ENCODE assay signal across 20 cellular contexts in genomic region chr10:103480521-103480920, GRCh38. TPM values are rescaled to one million over a fixed set of nuclear protein-coding genes. Genes with fewer than 3 reads are reported as not detected.
DNase-seq lines count a peak whose midpoint lies in the region; ATAC-seq and TF ChIP-seq lines count a peak whose summit lies in the region.
"Had no signal": no experiment of that assay in that cellular context is flagged by ENCODE, and none has a peak within 500 bp of the region (broad histone marks: within the 10 kb centered on the region; RNA-seq: fewer than 3 reads in every experiment).

No MANE protein-coding gene starts in this region.

- no peaks in the 10 kb centered on the region for H3K4me1 ChIP-seq in right cardiac atrium (ENCODE audit: control insufficient read depth, insufficient read depth, low read length)
- H3K4me1 ChIP-seq: Caco-2 had no signal

- CTCF ChIA-PET in RWPE1 (lab: Yijun Ruan, JAX) = interaction anchor here (0.9 to 1.2 kb wide), 3 partner anchors 9 to 205 kb away, joined by 4 to 6 read pairs (median 4); no protein-coding TSS in a partner anchor
- CTCF ChIA-PET in activated CD8-positive, alpha-beta memory T cell treated with anti-CD3 and anti-CD28 coated beads, Interleukin-2, amount 10 ng/mL, durations not matched to agents 7 days and 5 days (lab: Charles Lee) = interaction anchor here (1.0 to 2.3 kb wide), 12 partner anchors 9 to 69 kb away, joined by 3 to 40 read pairs (median 5); partner anchors contain the start of gene CALHM2

- no peak for TF ChIP-seq CTCF in RWPE1 (conservative IDR thresholded peaks at IDR 0.05; ENCODE audit: low read depth)

- H3K9me3 Mint-ChIP-seq in activated CD8-positive, alpha-beta memory T cell treated with anti-CD3 and anti-CD28 coated beads, Interleukin-2, amount 10 ng/mL, durations not matched to agents 7 days and 5 days (ENCODE audit: low read depth) = no peaks in the 10 kb centered on the region
- H3K9me3 Mint-ChIP-seq: activated T-cell treated with anti-CD3 and anti-CD28 coated beads, Interleukin-2, amount 50 U/mL, for 72 hours had no signal

- no peak overlapping the region for H3K4me3 ChIP-seq in right cardiac atrium (ENCODE audit: low read length)

- H3K36me3 Mint-ChIP-seq in activated CD8-positive, alpha-beta memory T cell treated with anti-CD3 and anti-CD28 coated beads, Interleukin-2, amount 10 ng/mL, durations not matched to agents 7 days and 5 days = no peaks in the 10 kb centered on the region

- H3K9me3 ChIP-seq in right cardiac atrium (ENCODE audit: control insufficient read depth, low read length) = no peaks in the 10 kb centered on the region
- H3K9me3 ChIP-seq: Caco-2 had no signal

- ATAC-seq in right cardiac atrium (peak; percentile 25 to 30), Right ventricle myocardium inferior (no peak), HG03139 (IDR thresholded peaks at IDR 0.05; ENCODE audit: unreplicated experiment) (no peak)
- ATAC-seq in stimulated activated naive CD8-positive, alpha-beta T cell treated with anti-CD3 and anti-CD28 coated beads, Interleukin-15, Interleukin-2, amounts not matched to agents 100 U/mL and 50 U/mL, for 24 hours = no peak
- no peak for ATAC-seq in activated CD8-positive, alpha-beta memory T cell treated with anti-CD3 and anti-CD28 coated beads, Interleukin-2, amount 10 ng/mL, durations not matched to agents 7 days and 5 days
- ATAC-seq: activated T-cell treated with anti-CD3 and anti-CD28 coated beads, Interleukin-2, amount 50 U/mL, for 72 hours had no signal

- POLR2A ChIA-PET in RWPE1 (lab: Yijun Ruan, JAX; ENCODE audit: low non-redundant PET) = no interaction called here

- DNase-seq in right cardiac atrium = peak in 2 of 3 donors; percentile 48 to 60
- no peak for DNase-seq in Right ventricle myocardium inferior (ENCODE audit: missing footprints)
- no peak for DNase-seq in RWPE1 (ENCODE audit: low spot score)
- DNase-seq in hepatic stellate cell (ENCODE audit: low spot score) = peak; percentile 64
- DNase-seq in head of caudate nucleus = no peak
- no peak for DNase-seq in stimulated activated naive CD8-positive, alpha-beta T cell treated with anti-CD3 and anti-CD28 coated beads, Interleukin-15, Interleukin-2, amounts not matched to agents 100 U/mL and 50 U/mL, for 24 hours
- DNase-seq in activated CD8-positive, alpha-beta memory T cell treated with anti-CD3 and anti-CD28 coated beads, Interleukin-2, amount 10 ng/mL, durations not matched to agents 7 days and 5 days = no peak
- DNase-seq: activated CD4-positive, alpha-beta T cell treated with anti-CD3 and anti-CD28 coated beads, Interleukin-2, amount 50 U/mL, for 48 hours; activated T-cell treated with anti-CD3 and anti-CD28 coated beads, Interleukin-2, amount 50 U/mL, for 72 hours; Caco-2; central memory CD4-positive, alpha-beta T cell; effector memory CD4-positive, alpha-beta T cell; NCI-H2029; NCI-H524; stimulated activated CD4-positive, alpha-beta T cell treated with anti-CD3 and anti-CD28 coated beads, Interleukin-12 subunit alpha, Interleukin-12 subunit beta, amount 100 ng/mL, for 4 hours; stimulated activated naive CD4-positive, alpha-beta T cell treated with Interleukin-2 at 50 U/mL for 16 hours had no signal

- H3K27me3 ChIP-seq in right cardiac atrium (ENCODE audit: control insufficient read depth, insufficient read depth) = no peaks in the 10 kb centered on the region

- WGBS in right cardiac atrium = 68% methylated on average over 5 of the region's 5 CpGs

- intact Hi-C loops in right cardiac atrium (cut with DNase I) = loop anchor here in 1 of 4 donors (5.0 kb wide), 1 partner anchor 63 kb away; no protein-coding TSS in a partner anchor
- intact Hi-C loops in Right ventricle myocardium inferior (cut with DNase I) = no loop called here
- intact Hi-C loops in head of caudate nucleus (cut with DNase I) = no loop called here

- no peak overlapping the region for H3K4me3 Mint-ChIP-seq in activated CD8-positive, alpha-beta memory T cell treated with anti-CD3 and anti-CD28 coated beads, Interleukin-2, amount 10 ng/mL, durations not matched to agents 7 days and 5 days
- H3K4me3 Mint-ChIP-seq: activated T-cell treated with anti-CD3 and anti-CD28 coated beads, Interleukin-2, amount 50 U/mL, for 72 hours had no signal

- H3K27ac ChIP-seq in right cardiac atrium (ENCODE audit: low read length) = no peak overlapping the region
- H3K27ac ChIP-seq in RWPE1 = peak overlapping the region; percentile 0; the same call in 1 of the 2 replicates

- H3K27me3 Mint-ChIP-seq in activated CD8-positive, alpha-beta memory T cell treated with anti-CD3 and anti-CD28 coated beads, Interleukin-2, amount 10 ng/mL, durations not matched to agents 7 days and 5 days = no peaks in the 10 kb centered on the region

- H3K4me1 Mint-ChIP-seq in activated CD8-positive, alpha-beta memory T cell treated with anti-CD3 and anti-CD28 coated beads, Interleukin-2, amount 10 ng/mL, durations not matched to agents 7 days and 5 days = peaks cover 20% of the 10 kb centered on the region

- H3K27ac Mint-ChIP-seq in activated CD8-positive, alpha-beta memory T cell treated with anti-CD3 and anti-CD28 coated beads, Interleukin-2, amount 10 ng/mL, durations not matched to agents 7 days and 5 days = no peak overlapping the region
- H3K27ac Mint-ChIP-seq: activated T-cell treated with anti-CD3 and anti-CD28 coated beads, Interleukin-2, amount 50 U/mL, for 72 hours had no signal

RNA-seq across cellular contexts. Expression of gene CALHM3, which starts 1.5 kb away (rescaled TPM):
- not detected for total RNA-seq in right cardiac atrium
- not detected for polyA plus RNA-seq in right cardiac atrium
- total RNA-seq in Right ventricle myocardium inferior = not detected
- not detected for total RNA-seq in activated CD8-positive, alpha-beta memory T cell treated with anti-CD3 and anti-CD28 coated beads, Interleukin-2, amount 10 ng/mL, durations not matched to agents 7 days and 5 days
- total RNA-seq: activated T-cell treated with anti-CD3 and anti-CD28 coated beads, Interleukin-2, amount 50 U/mL, for 72 hours; ureter had no signal
- polyA plus RNA-seq: AG04450 had no signal

RNA-seq across cellular contexts. Expression of gene NEURL1, which starts 13.0 kb away (rescaled TPM):
- total RNA-seq in right cardiac atrium (under 1 TPM; 0.11 to 0.20 (median 0.14) TPM), Right ventricle myocardium inferior (0.05 TPM)
- 0.16 TPM for polyA plus RNA-seq in right cardiac atrium
- total RNA-seq in activated CD8-positive, alpha-beta memory T cell treated with anti-CD3 and anti-CD28 coated beads, Interleukin-2, amount 10 ng/mL, durations not matched to agents 7 days and 5 days = 1 to 10 TPM; 2.2 to 2.5 TPM

RNA-seq across cellular contexts. Expression of gene CALHM1, which starts 21.8 kb away (rescaled TPM):
- total RNA-seq in right cardiac atrium = not detected
- polyA plus RNA-seq in right cardiac atrium = not detected
- total RNA-seq in Right ventricle myocardium inferior = not detected
- 1 to 10 TPM in 1 of 2 experiments, under 1 TPM in 1; 0.47 to 1.1 TPM for total RNA-seq in activated CD8-positive, alpha-beta memory T cell treated with anti-CD3 and anti-CD28 coated beads, Interleukin-2, amount 10 ng/mL, durations not matched to agents 7 days and 5 days
- total RNA-seq: activated T-cell treated with anti-CD3 and anti-CD28 coated beads, Interleukin-2, amount 50 U/mL, for 72 hours; Caco-2; ureter had no signal
- polyA plus RNA-seq: adipose tissue, AG04450 had no signal

RNA-seq across cellular contexts. Expression of gene CALHM2, which starts 28.4 kb away (rescaled TPM):
- total RNA-seq in right cardiac atrium (10 to 100 TPM; 24.6 to 31.9 (median 30.3) TPM), Right ventricle myocardium inferior (15.2 TPM)
- 22.1 TPM for polyA plus RNA-seq in right cardiac atrium
- 10 to 100 TPM; 65.6 to 93.4 TPM for total RNA-seq in activated CD8-positive, alpha-beta memory T cell treated with anti-CD3 and anti-CD28 coated beads, Interleukin-2, amount 10 ng/mL, durations not matched to agents 7 days and 5 days

Comparison
In these comparisons a context has a peak if more than half of its experiments do, and no peak if none do; other contexts are left out.
1. ATAC-seq: peak in right cardiac atrium (2 of 2); none in Right ventricle myocardium inferior (single experiment), stimulated activated naive CD8-positive, alpha-beta T cell treated with anti-CD3 and anti-CD28 coated beads, Interleukin-15, Interleukin-2, amounts not matched to agents 100 U/mL and 50 U/mL, for 24 hours (single experiment), activated CD8-positive, alpha-beta memory T cell treated with anti-CD3 and anti-CD28 coated beads, Interleukin-2, amount 10 ng/mL, durations not matched to agents 7 days and 5 days (single experiment) and HG03139 (single experiment).
2. DNase-seq: peak in right cardiac atrium (2 of 3) and hepatic stellate cell (single experiment); none in Right ventricle myocardium inferior (single experiment), RWPE1 (single experiment), head of caudate nucleus (0 of 42), stimulated activated naive CD8-positive, alpha-beta T cell treated with anti-CD3 and anti-CD28 coated beads, Interleukin-15, Interleukin-2, amounts not matched to agents 100 U/mL and 50 U/mL, for 24 hours (single experiment) and activated CD8-positive, alpha-beta memory T cell treated with anti-CD3 and anti-CD28 coated beads, Interleukin-2, amount 10 ng/mL, durations not matched to agents 7 days and 5 days (single experiment).